Comparison of ENCODE assay signal across 17 cellular contexts in the genomic region with DNA sequence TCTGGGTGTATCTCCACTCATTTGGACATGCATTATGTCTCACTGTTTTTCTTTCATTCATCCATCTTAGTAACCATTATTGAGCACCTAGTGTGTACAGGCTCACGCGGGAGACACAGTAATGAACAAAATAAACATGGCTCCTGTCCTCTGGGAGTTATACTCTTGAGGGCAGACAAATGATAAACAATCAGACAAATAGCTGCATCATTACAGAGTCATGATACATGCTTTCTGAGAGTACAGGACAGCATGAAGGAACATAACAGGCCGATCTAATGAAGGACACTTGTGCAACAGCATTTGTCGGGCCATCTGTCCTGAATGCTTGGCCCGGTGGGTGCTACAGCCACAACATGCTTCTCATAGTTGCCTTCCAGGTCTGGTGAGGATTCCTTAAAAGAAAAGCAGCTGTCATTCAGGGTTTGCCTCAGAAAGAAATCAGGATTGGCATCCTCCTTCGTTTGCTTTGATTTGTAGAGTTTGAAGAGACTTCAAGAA.
DNase-seq lines count a peak whose midpoint lies in the region; TF ChIP-seq lines count a peak whose summit lies in the region.
"Had no signal": no experiment of that assay in that cellular context is flagged by ENCODE, and none has a peak within 500 bp of the region (broad histone marks: within the 10 kb centered on the region; RNA-seq: fewer than 3 reads in every experiment).

No MANE protein-coding gene starts in this region.

- CTCF ChIA-PET in Caco-2 (lab: Charles Lee) = no interaction called here

- no peak overlapping the region for H3K4me3 ChIP-seq in fibroblast of mammary gland (ENCODE audit: control insufficient read depth, low read depth, low read length)
- H3K4me3 ChIP-seq in Caco-2 (ENCODE audit: low read depth, low read length) = no peak overlapping the region
- H3K4me3 ChIP-seq: BLaER1, GM23338 had no signal

- H3K9me3 Mint-ChIP-seq in nephron (no peaks in the 10 kb centered on the region), Caco-2 (ENCODE audit: unreplicated experiment) (peaks cover 9% of the 10 kb centered on the region)
- H3K9me3 Mint-ChIP-seq: GM23338, IgD-negative memory B cell had no signal

- intact Hi-C loops in Caco-2 (cut with micrococcal nuclease; ENCODE audit: unreplicated experiment) = no loop called here

- no peaks in the 10 kb centered on the region for H3K9me3 ChIP-seq in Caco-2
- H3K9me3 ChIP-seq: BLaER1 had no signal

- H3K27me3 ChIP-seq in Caco-2 (replicated peaks; ENCODE audit: control insufficient read depth, insufficient read depth, low read length) = no peaks in the 10 kb centered on the region
- H3K27me3 ChIP-seq: BLaER1 had no signal

- TF ChIP-seq CTCF in fibroblast of mammary gland (conservative IDR thresholded peaks at IDR 0.05; ENCODE audit: control insufficient read depth, insufficient read depth, low read depth, low read length) (no peak), nephron (IDR thresholded peaks at IDR 0.05; ENCODE audit: unreplicated experiment in 3 of 3) (no peak), Caco-2 (IDR thresholded peaks at IDR 0.05; ENCODE audit: insufficient read depth in 1 of 2, low read depth in 1 of 2, low read length in 1 of 2, severe bottlenecking in 1 of 2, unreplicated experiment in 1 of 2) (no peak)

- H3K27me3 Mint-ChIP-seq in nephron (ENCODE audit: low read depth) (peaks cover 7% of the 10 kb centered on the region), Caco-2 (ENCODE audit: insufficient read depth, unreplicated experiment) (no peaks in the 10 kb centered on the region)
- H3K27me3 Mint-ChIP-seq: IgD-negative memory B cell had no signal

- peak; percentile 10 for DNase-seq in NCI-H2171 treated with DMSO at 0.1 percent for 48 hours (lab: John Stamatoyannopoulos, UW)
- no peak for DNase-seq in NCI-H2171 (lab: John Stamatoyannopoulos, UW)
- DNase-seq in fibroblast of mammary gland (ENCODE audit: low read depth) = peak; percentile 23
- no peak for DNase-seq in NCI-H2107 (lab: John Stamatoyannopoulos, UW)
- no peak for DNase-seq in Caco-2
- no peak for DNase-seq in KG1 (lab: John Stamatoyannopoulos, UW)
- DNase-seq: 8988T, AML-193, Calu3, DMS153, DMS79 treated with DMSO at 0.1 percent for 48 hours, GDM1, H9 had no signal

- no TSS peak for BruUV-seq in Caco-2 (replicated peaks; lab: Mats Ljungman, UMichigan)

- H3K36me3 ChIP-seq in Caco-2 (ENCODE audit: control insufficient read depth, insufficient read depth, low read length) = no peaks in the 10 kb centered on the region
- H3K36me3 ChIP-seq: BLaER1 had no signal

- H3K4me3 Mint-ChIP-seq in nephron = peak overlapping the region in 1 of 3 experiments; percentile 5
- H3K4me3 Mint-ChIP-seq in Caco-2 (ENCODE audit: unreplicated experiment) = no peak overlapping the region
- H3K4me3 Mint-ChIP-seq: GM23338, H9, IgD-negative memory B cell had no signal

- no peaks in the 10 kb centered on the region for H3K36me3 Mint-ChIP-seq in nephron (ENCODE audit: low read depth)
- H3K36me3 Mint-ChIP-seq in Caco-2 (ENCODE audit: insufficient read depth, unreplicated experiment) = no peaks in the 10 kb centered on the region
- H3K36me3 Mint-ChIP-seq: IgD-negative memory B cell had no signal

- peak overlapping the region in 2 of 3 experiments; percentile 45 to 74 for H3K27ac Mint-ChIP-seq in nephron
- H3K27ac Mint-ChIP-seq in Caco-2 (ENCODE audit: unreplicated experiment) = no peak overlapping the region
- H3K27ac Mint-ChIP-seq: GM23338, H9, IgD-negative memory B cell had no signal

- POLR2A ChIA-PET in Caco-2 (lab: Charles Lee) = no interaction called here

- H3K4me1 Mint-ChIP-seq in nephron = peaks cover 66% of the 10 kb centered on the region
- H3K4me1 Mint-ChIP-seq in Caco-2 (ENCODE audit: low read depth, unreplicated experiment) = peaks cover 9% of the 10 kb centered on the region

- peaks cover 6% of the 10 kb centered on the region; the same call in 1 of the 2 replicates for H3K4me1 ChIP-seq in Caco-2
- H3K4me1 ChIP-seq: BLaER1 had no signal

Comparison
In these comparisons a context has a peak if more than half of its experiments do, and no peak if none do; other contexts are left out.
1. DNase-seq: peak in NCI-H2171 treated with DMSO at 0.1 percent for 48 hours (single experiment) and fibroblast of mammary gland (single experiment); none in NCI-H2171 (single experiment), NCI-H2107 (single experiment), Caco-2 (0 of 2) and KG1 (single experiment).